ENCODE assay signal across 10 cellular contexts in genomic region chr2:191264647-191265079, GRCh38. TPM values are rescaled to one million over a fixed set of nuclear protein-coding genes. Genes with fewer than 3 reads are reported as not detected.
DNase-seq lines count a peak whose midpoint lies in the region; ATAC-seq and TF ChIP-seq lines count a peak whose summit lies in the region.
"Had no signal": no experiment of that assay in that cellular context is flagged by ENCODE, and none has a peak within 500 bp of the region (broad histone marks: within the 10 kb centered on the region; RNA-seq: fewer than 3 reads in every experiment).

No MANE protein-coding gene starts in this region.

- peaks cover 94% of the 10 kb centered on the region for H3K4me1 Mint-ChIP-seq in chondrocyte (ENCODE audit: low read depth)
- H3K4me1 Mint-ChIP-seq: CD4-positive, alpha-beta memory T cell had no signal

- H3K18ac ChIP-seq in mesenchymal stem cell (ENCODE audit: low read depth in 1 of 2, low read length in 2 of 2), result no peak overlapping the region

- POLR2A ChIA-PET in AG04450 (lab: Yijun Ruan, JAX), result interaction anchor here (0.6 to 1.8 kb wide), 5 partner anchors 17 to 124 kb away, joined by 3 to 5 read pairs (median 4); partner anchors contain the start of gene MYO1B

- no peak overlapping the region for H3K14ac ChIP-seq in mesenchymal stem cell (ENCODE audit: low read length in 2 of 2)

- H3K4me3 ChIP-seq in AG04450 (ENCODE audit: low read depth, low read length) (peak overlapping the region; percentile 20; the same call in 1 of the 2 replicates), LNCaP clone FGC (ENCODE audit: low read depth, low read length) (0 out of 2 replicates have a peak overlapping the region, but pooled peaks have one; percentile 0), mesenchymal stem cell (ENCODE audit: insufficient read depth in 1 of 2, low read depth in 1 of 2, low read length in 2 of 2) (peak overlapping the region in 1 of 2 experiments; percentile 56)

- no peak overlapping the region for H2AK5ac ChIP-seq in mesenchymal stem cell (ENCODE audit: low read length, severe bottlenecking)

- H3K36me3 Mint-ChIP-seq in chondrocyte (ENCODE audit: low read depth), result no peaks in the 10 kb centered on the region
- H3K36me3 Mint-ChIP-seq: CD4-positive, alpha-beta memory T cell had no signal

- H3K9me3 ChIP-seq in AG04450 (ENCODE audit: control insufficient read depth, insufficient read depth, low read length), result no peaks in the 10 kb centered on the region
- H3K9me3 ChIP-seq in mesenchymal stem cell (ENCODE audit: control insufficient read depth, low read length), result no peaks in the 10 kb centered on the region

- H3K27me3 ChIP-seq in AG04450 (ENCODE audit: control insufficient read depth, insufficient read depth, low read length), result no peaks in the 10 kb centered on the region
- no peaks in the 10 kb centered on the region for H3K27me3 ChIP-seq in mesenchymal stem cell (ENCODE audit: control insufficient read depth in 1 of 2, insufficient read depth in 1 of 2, low read length in 2 of 2)

- H3K23ac ChIP-seq in mesenchymal stem cell (ENCODE audit: low read length in 2 of 2), result no peak overlapping the region

- peaks cover 0 to 12% of the 10 kb centered on the region in 2 experiments for H3K36me3 ChIP-seq in mesenchymal stem cell (ENCODE audit: control insufficient read depth in 1 of 2, insufficient read depth in 2 of 2, low read depth in 1 of 2, low read length in 2 of 2)

- H2BK5ac ChIP-seq in mesenchymal stem cell (ENCODE audit: low read depth, low read length, poor library complexity, severe bottlenecking), result peak overlapping the region; percentile 31

- no peak overlapping the region for H2BK120ac ChIP-seq in mesenchymal stem cell (ENCODE audit: low read depth, low read length)

- H3K4me1 ChIP-seq in mesenchymal stem cell (ENCODE audit: control insufficient read depth, insufficient read depth, low read depth, low read length), result peaks cover 9% of the 10 kb centered on the region

- no peaks in the 10 kb centered on the region for H3K9me3 Mint-ChIP-seq in chondrocyte (ENCODE audit: low read depth)

- DNase-seq in AG04450 (ENCODE audit: low read depth, low spot score), result peak; percentile 38
- no peak for DNase-seq in LNCaP clone FGC (ENCODE audit: low read depth)
- DNase-seq in chondrocyte (ENCODE audit: low spot score), result no peak
- DNase-seq in mesenchymal stem cell, result peak; percentile 81
- no peak for DNase-seq in mesenteric fat pad (ENCODE audit: low spot score)
- no peak for DNase-seq in activated CD4-positive, CD25-positive, alpha-beta regulatory T cell (lab: John Stamatoyannopoulos, UW)
- DNase-seq: CD4-positive, alpha-beta memory T cell had no signal

- no peak for TF ChIP-seq CTCF in AG04450 (IDR thresholded peaks at IDR 0.05; ENCODE audit: low read depth, low read length)
- TF ChIP-seq CTCF in LNCaP clone FGC (IDR thresholded peaks at IDR 0.05; ENCODE audit: control insufficient read depth, extremely low read depth, insufficient read depth), result no peak
- TF ChIP-seq CTCF in chondrocyte (IDR thresholded peaks at IDR 0.05), result no peak

- CTCF ChIA-PET in AG04450 (lab: Charles Lee), result interaction anchor here (0.8 to 1.8 kb wide), 7 partner anchors 21 to 237 kb away, joined by 3 to 13 read pairs (median 4); no protein-coding TSS in a partner anchor

- no peak overlapping the region for H2BK12ac ChIP-seq in mesenchymal stem cell (ENCODE audit: low read length in 2 of 2)

- no peak overlapping the region for H3K4me2 ChIP-seq in mesenchymal stem cell (ENCODE audit: low read length, poor library complexity, severe bottlenecking)
- H3K4me2 ChIP-seq: KMS-11 had no signal

- 46% methylated on average over 2 of the region's 3 CpGs for WGBS in mesenchymal stem cell

- no peak overlapping the region for H2BK15ac ChIP-seq in mesenchymal stem cell (ENCODE audit: low read depth, poor library complexity, severe bottlenecking)

- H4K8ac ChIP-seq in mesenchymal stem cell (ENCODE audit: low read length), result no peak overlapping the region

- H3K27me3 Mint-ChIP-seq in chondrocyte (ENCODE audit: low read depth), result no peaks in the 10 kb centered on the region

- H3K27ac ChIP-seq in AG04450 (ENCODE audit: low read depth, low read length) (peak overlapping the region; percentile 73), mesenchymal stem cell (ENCODE audit: low read length, poor library complexity, severe bottlenecking) (peak overlapping the region; percentile 74)
- H3K27ac ChIP-seq: KMS-11 had no signal

- ATAC-seq in HG02981 (IDR thresholded peaks at IDR 0.05; ENCODE audit: unreplicated experiment), result no peak
- ATAC-seq in GM21367 (IDR thresholded peaks at IDR 0.05; ENCODE audit: unreplicated experiment), result no peak

- no peak overlapping the region for H2AFZ ChIP-seq in mesenchymal stem cell (ENCODE audit: low read depth, low read length)

- peak overlapping the region; percentile 99 for H3K27ac Mint-ChIP-seq in chondrocyte (ENCODE audit: unreplicated experiment)
- H3K27ac Mint-ChIP-seq: CD4-positive, alpha-beta memory T cell had no signal

- peak overlapping the region; percentile 56 for H3K4me3 Mint-ChIP-seq in chondrocyte (ENCODE audit: unreplicated experiment)
- H3K4me3 Mint-ChIP-seq: CD4-positive, alpha-beta memory T cell had no signal

- H4K91ac ChIP-seq in mesenchymal stem cell (ENCODE audit: low read length), result no peak overlapping the region

- H3K4ac ChIP-seq in mesenchymal stem cell (ENCODE audit: low read depth in 1 of 2, low read length in 2 of 2), result no peak overlapping the region

- H3K79me1 ChIP-seq in mesenchymal stem cell (replicated peaks; ENCODE audit: low read length, poor library complexity, severe bottlenecking), result peaks cover 5% of the 10 kb centered on the region

- peak overlapping the region; percentile 78 for H3K9ac ChIP-seq in mesenchymal stem cell (ENCODE audit: low read length)
- H3K9ac ChIP-seq: KMS-11 had no signal

RNA-seq across cellular contexts. Expression of gene MYO1B, which starts 19.5 kb away (rescaled TPM):
- 110 and 149 TPM in 2 replicates for polyA plus RNA-seq in AG04450 (2011; rRNA removed)
- 118 and 161 TPM in 2 replicates for polyA minus RNA-seq in AG04450 (2011; rRNA and poly(A)+ RNA removed)
- total RNA-seq in chondrocyte (64.7 to 116 TPM (median 114 TPM) in 3 replicates), mesenteric fat pad (63.9 TPM)
- polyA plus RNA-seq in mesenchymal stem cell (2013, experiment 1 of 2), result 35.3 TPM
- 35.3 TPM for polyA plus RNA-seq in mesenchymal stem cell (2013, experiment 2 of 2)

Comparison
In these comparisons a context has a peak if more than half of its experiments do, and no peak if none do; other contexts are left out.
1. DNase-seq: peak in AG04450 (single experiment) and mesenchymal stem cell (single experiment); none in LNCaP clone FGC (single experiment), chondrocyte (single experiment), mesenteric fat pad (single experiment) and activated CD4-positive, CD25-positive, alpha-beta regulatory T cell (0 of 4).